8 cellular contexts compared by ENCODE assay signal in the genomic region with DNA sequence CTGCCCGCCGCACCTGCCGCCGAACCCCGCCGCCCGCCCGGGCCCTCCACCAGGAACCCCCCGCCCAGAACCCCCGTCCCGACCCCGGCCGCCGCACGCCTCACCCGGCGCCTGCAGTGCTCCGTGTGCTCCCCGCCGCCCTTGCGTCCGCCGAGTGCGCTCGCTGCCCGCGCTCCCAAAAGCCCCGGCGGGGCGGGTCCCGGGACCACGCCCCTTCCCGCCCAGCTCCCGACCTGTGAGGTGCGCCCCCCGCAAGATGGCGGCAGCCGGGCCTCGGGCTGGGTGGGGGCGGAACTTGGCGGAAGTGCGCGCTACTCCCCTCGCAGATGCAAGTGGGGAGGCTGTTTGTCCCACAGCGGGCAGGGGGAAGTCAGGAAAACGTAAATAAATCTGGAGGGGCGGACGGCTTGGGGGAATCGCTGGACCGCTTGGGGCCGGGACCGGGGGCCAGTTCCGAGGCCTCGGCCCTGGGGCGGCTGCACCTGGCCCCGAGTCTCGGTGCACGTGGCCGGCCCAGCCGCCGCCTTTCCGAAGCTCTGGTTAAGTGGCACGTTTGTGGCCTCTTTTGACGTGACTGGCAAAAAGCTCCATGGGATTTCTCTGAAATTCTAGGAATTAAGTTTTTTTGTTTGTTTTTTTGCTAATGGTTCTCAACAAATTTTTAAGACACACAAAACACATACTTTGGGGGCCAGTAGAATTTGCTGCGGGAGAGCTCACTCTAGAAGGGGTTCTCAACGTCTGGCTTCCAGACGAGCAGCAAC. TPM values are rescaled to one million over a fixed set of nuclear protein-coding genes. Genes with fewer than 3 reads are reported as not detected.
DNase-seq lines count a peak whose midpoint lies in the region; ATAC-seq, FAIRE-seq and TF ChIP-seq lines count a peak whose summit lies in the region.

A gene (minus strand): TSS at position 156 of the 764 bp plus-strand sequence. CDS start 1,275 bp downstream, outside the sequence.

- no peak for TF ChIP-seq CTCF in mucosa of descending colon (IDR thresholded peaks at IDR 0.05)

- intact Hi-C loops in mucosa of descending colon (cut with DNase I, micrococcal nuclease): no loop called here

- H3K36me3 ChIP-seq in BLaER1 treated with 17β-estradiol and CSF1 and Interleukin-3, amounts not matched to agents 10 nM and 100 nM: peaks cover 0 to 34% (median 23%) of the 10 kb centered on the region in 11 experiments; a peak in 16 of 22 replicates
- no peaks in the 10 kb centered on the region for H3K36me3 ChIP-seq in mucosa of descending colon (ENCODE audit: low read depth)

- H3K27ac ChIP-seq in BLaER1 treated with 17β-estradiol and CSF1 and Interleukin-3, amounts not matched to agents 10 nM and 100 nM: peak within 1 kb of the TSS; percentile 69 to 95 (median 91)

- ATAC-seq in HG03439 (IDR thresholded peaks at IDR 0.05; ENCODE audit: unreplicated experiment) (peak; percentile 45), mucosa of descending colon (peak; percentile 81)

- H3K9me3 ChIP-seq in BLaER1 treated with 17β-estradiol and CSF1 and Interleukin-3, amounts not matched to agents 10 nM and 100 nM (replicated peaks in 1 of 11): peaks cover 0 to 9% (median 5%) of the 10 kb centered on the region in 11 experiments; a peak in 5 of 22 replicates
- H3K9me3 ChIP-seq in mucosa of descending colon: no peaks in the 10 kb centered on the region

- peak; percentile 61 for FAIRE-seq in GM19239 (lab: Jason Lieb, UNC)

- H3K4me3 ChIP-seq in BLaER1 treated with 17β-estradiol and CSF1 and Interleukin-3, amounts not matched to agents 10 nM and 100 nM: peak within 1 kb of the TSS; percentile 72 to 92 (median 88)
- H3K4me3 ChIP-seq in mucosa of descending colon: peak within 1 kb of the TSS; percentile 84

- H3K4me1 ChIP-seq in BLaER1 treated with 17β-estradiol and CSF1 and Interleukin-3, amounts not matched to agents 10 nM and 100 nM: peaks cover 25 to 37% (median 31%) of the 10 kb centered on the region in 10 experiments
- peaks cover 12% of the 10 kb centered on the region for H3K4me1 ChIP-seq in mucosa of descending colon (ENCODE audit: low read depth)

- H4K20me1 ChIP-seq in BLaER1 treated with 17β-estradiol and CSF1 and Interleukin-3, amounts not matched to agents 10 nM and 100 nM: peaks cover 26 to 36% (median 36%) of the 10 kb centered on the region in 11 experiments; a peak in 21 of 22 replicates

- H3K4me2 ChIP-seq in BLaER1 treated with 17β-estradiol and CSF1 and Interleukin-3, amounts not matched to agents 10 nM and 100 nM: peak within 1 kb of the TSS; percentile 79 to 97 (median 93)

- DNase-seq in GM19239 (ENCODE audit: insufficient read length, low spot score) (peak; percentile 87), NOMO-1 treated with dmso at 0.1 percent for 144 hours (lab: John Stamatoyannopoulos, UW; ENCODE audit: unreplicated experiment) (peak; percentile 71), epidermal melanocyte (ENCODE audit: insufficient read length, low spot score) (peak; percentile 51), mucosa of descending colon (peak; percentile 89 to 94 (median 93))
- peak; percentile 73 for DNase-seq in activated CD8-positive, alpha-beta memory T cell treated with anti-CD3 and anti-CD28 coated beads, Interleukin-2, amount 50 U/mL, for 1 hour (ENCODE audit: extremely low read depth)
- DNase-seq in stimulated activated CD8-positive, alpha-beta memory T cell treated with anti-CD3 and anti-CD28 coated beads, Interleukin-4, amount 100 ng/mL, for 4 hours (ENCODE audit: low read depth in 2 of 2, low spot score in 1 of 2): peak; percentile 63 to 78

- H3K27me3 ChIP-seq in BLaER1 treated with 17β-estradiol and CSF1 and Interleukin-3, amounts not matched to agents 10 nM and 100 nM: no peaks in the 10 kb centered on the region

- H3K9ac ChIP-seq in BLaER1 treated with 17β-estradiol and CSF1 and Interleukin-3, amounts not matched to agents 10 nM and 100 nM: peak within 1 kb of the TSS; percentile 89 to 97 (median 93)

RNA-seq across cellular contexts. Expression of the gene that starts here (rescaled TPM):
- total RNA-seq in mucosa of descending colon: 100 to 1,000 TPM; 220 to 421 (median 334) TPM

Comparison
In these comparisons a context has a peak if more than half of its experiments do, and no peak if none do; other contexts are left out.
1. Peak in every context shown above with its lines: DNase-seq, ATAC-seq, H3K4me3 ChIP-seq and H3K27ac ChIP-seq.